Comparison of ENCODE assay signal across 12 cellular contexts in genomic region chr14:70096866-70097265, GRCh38.
A peak's percentile ranks its signal among the peaks of the same experiment; 100 is the strongest.
DNase-seq lines count a peak whose midpoint lies in the region; ATAC-seq and TF ChIP-seq lines count a peak whose summit lies in the region.
"Had no signal": no experiment of that assay in that cellular context is flagged by ENCODE, and none has a peak within 500 bp of the region (broad histone marks: within the 10 kb centered on the region; RNA-seq: fewer than 3 reads in every experiment).

No MANE protein-coding gene starts in this region.

- no peak overlapping the region for H3K18ac ChIP-seq in neuronal stem cell (ENCODE audit: low read length)

- H2AK5ac ChIP-seq in neuronal stem cell (ENCODE audit: low read depth, low read length): no peak overlapping the region

- WGBS in neuronal stem cell (ENCODE audit: extremely low coverage in 2 of 2, insufficient read length in 2 of 2, insufficient replicate concordance in 1 of 2), 2 donors: no CpG with 5 or more reads among the region's 4 CpGs

- peak; percentile 29 for DNase-seq in NCI-H146 (lab: John Stamatoyannopoulos, UW)
- no peak for DNase-seq in NCI-H146 treated with DMSO at 0.1 percent for 48 hours (lab: John Stamatoyannopoulos, UW; ENCODE audit: unreplicated experiment)
- DNase-seq in NCI-H345 (lab: John Stamatoyannopoulos, UW): peak; percentile 2
- peak; percentile 54 for DNase-seq in choroid plexus epithelial cell (ENCODE audit: low read depth)
- peak in 7 of 10 donors; percentile 20 to 91 (median 59) for DNase-seq in posterior cingulate gyrus
- DNase-seq in neuronal stem cell (ENCODE audit: low spot score): no peak
- no peak for DNase-seq in stimulated activated naive CD4-positive, alpha-beta T cell (lab: John Stamatoyannopoulos, UW)
- DNase-seq: ACHN; activated CD4-positive, alpha-beta T cell treated with anti-CD3 and anti-CD28 coated beads for 1 hour; amniotic stem cell; psoas muscle had no signal

- H3K9ac ChIP-seq in neuronal stem cell (ENCODE audit: low read depth, low read length, poor library complexity): no peak overlapping the region

- no peak overlapping the region for H3K27ac ChIP-seq in neuronal stem cell (replicated peaks; ENCODE audit: low read length)

- peaks cover 0 to 8% (median 0%) of the 10 kb centered on the region in 3 experiments for H3K27me3 ChIP-seq in neuronal stem cell (ENCODE audit: control insufficient read depth in 3 of 3, insufficient read depth in 3 of 3, low read depth in 1 of 3, low read length in 3 of 3)

- no peak overlapping the region for H2BK120ac ChIP-seq in neuronal stem cell (ENCODE audit: low read depth, low read length)

- H2AFZ ChIP-seq in neuronal stem cell (ENCODE audit: low read length): no peak overlapping the region

- H3K36me3 ChIP-seq in neuronal stem cell (replicated peaks in 1 of 2; ENCODE audit: control insufficient read depth in 2 of 2, insufficient read depth in 2 of 2, low read length in 2 of 2): no peaks in the 10 kb centered on the region

- TF ChIP-seq CTCF in choroid plexus epithelial cell (conservative IDR thresholded peaks at IDR 0.05; ENCODE audit: low read depth, low read length): peak; percentile 68

- H2BK15ac ChIP-seq in neuronal stem cell (ENCODE audit: low read length): no peak overlapping the region

- no peak overlapping the region for H4K91ac ChIP-seq in neuronal stem cell (ENCODE audit: low read depth, low read length, poor library complexity)

- no peak overlapping the region for H3K4ac ChIP-seq in neuronal stem cell (ENCODE audit: low read length)

- H2BK12ac ChIP-seq in neuronal stem cell (ENCODE audit: low read length): no peak overlapping the region

- no peak overlapping the region for H3K23ac ChIP-seq in neuronal stem cell (ENCODE audit: low read depth, low read length, poor library complexity)

- no peak overlapping the region for H3K4me2 ChIP-seq in neuronal stem cell (ENCODE audit: insufficient read depth, low read length, poor library complexity, severe bottlenecking)

- no peak overlapping the region for H3K14ac ChIP-seq in neuronal stem cell (ENCODE audit: low read length)

- intact Hi-C loops in posterior cingulate gyrus (cut with DNase I): loop anchor here (5.0 kb wide), 1 partner anchor 90 kb away; the partner anchor contains the start of gene SLC8A3

- H2BK5ac ChIP-seq in neuronal stem cell (ENCODE audit: low read length): no peak overlapping the region

- no peak overlapping the region for H4K8ac ChIP-seq in neuronal stem cell (ENCODE audit: low read depth, low read length)

- no peaks in the 10 kb centered on the region for H3K79me1 ChIP-seq in neuronal stem cell (ENCODE audit: low read depth, low read length)

- H3K4me1 ChIP-seq in neuronal stem cell (ENCODE audit: control insufficient read depth in 2 of 2, insufficient read depth in 1 of 2, low read depth in 1 of 2, low read length in 2 of 2): no peaks in the 10 kb centered on the region

- H3K4me3 ChIP-seq in choroid plexus epithelial cell (ENCODE audit: low read depth, low read length) (no peak overlapping the region), neuronal stem cell (ENCODE audit: low read length in 2 of 2) (no peak overlapping the region)
- H3K4me3 ChIP-seq: psoas muscle had no signal

- no peak for ATAC-seq in HG03039 (IDR thresholded peaks at IDR 0.05; ENCODE audit: unreplicated experiment)
- ATAC-seq: psoas muscle had no signal

- no peaks in the 10 kb centered on the region for H3K9me3 ChIP-seq in neuronal stem cell (replicated peaks in 1 of 2; ENCODE audit: control insufficient read depth in 2 of 2, insufficient read depth in 1 of 2, low read depth in 1 of 2, low read length in 2 of 2)
- H3K9me3 ChIP-seq: psoas muscle had no signal

Comparison
In these comparisons a context has a peak if more than half of its experiments do, and no peak if none do; other contexts are left out.
1. DNase-seq: peak in NCI-H146 (single experiment), NCI-H345 (single experiment), choroid plexus epithelial cell (single experiment) and posterior cingulate gyrus (7 of 10); none in NCI-H146 treated with DMSO at 0.1 percent for 48 hours (single experiment), neuronal stem cell (single experiment) and stimulated activated naive CD4-positive, alpha-beta T cell (0 of 6).